Comparison of ENCODE assay signal across 12 cellular contexts in genomic region chr21:15222711-15223110, GRCh38.
A peak's percentile ranks its signal among the peaks of the same experiment; 100 is the strongest.
DNase-seq lines count a peak whose midpoint lies in the region; TF ChIP-seq lines count a peak whose summit lies in the region.
"Had no signal": no experiment of that assay in that cellular context is flagged by ENCODE, and none has a peak within 500 bp of the region (broad histone marks: within the 10 kb centered on the region; RNA-seq: fewer than 3 reads in every experiment).

No MANE protein-coding gene starts in this region.

- intact Hi-C loops in lower leg skin (cut with DNase I; ENCODE audit: low total_unique reads) = no loop called here

- in situ Hi-C loops in GM23248 (cut with MboI) = no loop called here

- H2AFZ ChIP-seq in ACC112 (ENCODE audit: low read length, unreplicated experiment) (peak overlapping the region; percentile 57), GM23248 (0 out of 2 replicates have a peak overlapping the region, but pooled peaks have one; percentile 29)

- H3K9me3 ChIP-seq in GM23248 (ENCODE audit: low read depth) = no peaks in the 10 kb centered on the region
- H3K9me3 ChIP-seq in WERI-Rb-1 (ENCODE audit: severe bottlenecking) = no peaks in the 10 kb centered on the region
- H3K9me3 ChIP-seq: right atrium auricular region had no signal

- no peaks in the 10 kb centered on the region for H3K9me2 ChIP-seq in GM23248 (ENCODE audit: insufficient read depth)

- no peaks in the 10 kb centered on the region for H4K20me1 ChIP-seq in GM23248 (ENCODE audit: insufficient read depth)

- TF ChIP-seq CTCF in WERI-Rb-1 (IDR thresholded peaks at IDR 0.05; ENCODE audit: low read depth, low read length) (no peak), lower leg skin (IDR thresholded peaks at IDR 0.05) (no peak)

- peaks cover 37% of the 10 kb centered on the region for H3F3A ChIP-seq in GM23248 (ENCODE audit: insufficient read depth)

- DNase-seq in GM23248 (peak; percentile 77), WERI-Rb-1 (no peak), kidney glomerular epithelial cell (lab: John Stamatoyannopoulos, UW) (peak; percentile 71), GF-D8 (lab: John Stamatoyannopoulos, UW) (no peak), NCI-H1105 treated with DMSO at 0.1 percent for 48 hours (lab: John Stamatoyannopoulos, UW) (no peak), lower leg skin (ENCODE audit: low spot score in 2 of 2) (no peak)
- no peak for DNase-seq in NK-92 treated with Interleukin-12 subunit alpha and Interleukin-12 subunit beta, amount 100 ng/mL, for 24 hours (lab: John Stamatoyannopoulos, UW)
- DNase-seq: naive B cell, NCI-H1417 treated with DMSO at 0.1 percent for 48 hours, SHP77 treated with DMSO at 0.1 percent for 48 hours had no signal

- peaks cover 39% of the 10 kb centered on the region for H3K4me1 ChIP-seq in ACC112 (ENCODE audit: control insufficient read depth, insufficient read depth, low read length, unreplicated experiment)
- peaks cover 33% of the 10 kb centered on the region for H3K4me1 ChIP-seq in GM23248 (ENCODE audit: insufficient read depth)

- H3K36me3 ChIP-seq in ACC112 (ENCODE audit: insufficient read depth, low read length) (no peaks in the 10 kb centered on the region), GM23248 (ENCODE audit: low read depth) (no peaks in the 10 kb centered on the region), WERI-Rb-1 (no peaks in the 10 kb centered on the region; the same call in 1 of the 2 replicates)
- H3K36me3 ChIP-seq: right atrium auricular region had no signal

- TF ChIP-seq POLR2A in lower leg skin (IDR thresholded peaks at IDR 0.05) = no peak

- H3K4me3 ChIP-seq in ACC112 (ENCODE audit: low read depth, low read length) (peak overlapping the region; percentile 42; the same call in 1 of the 2 replicates), GM23248 (no peak overlapping the region), WERI-Rb-1 (ENCODE audit: low read depth, low read length) (no peak overlapping the region), lower leg skin (ENCODE audit: low read depth, poor library complexity, severe bottlenecking) (no peak overlapping the region)
- H3K4me3 ChIP-seq: right atrium auricular region had no signal

- H3K27me3 ChIP-seq in ACC112 (ENCODE audit: insufficient read depth, low read length) = no peaks in the 10 kb centered on the region
- H3K27me3 ChIP-seq in GM23248 (replicated peaks; ENCODE audit: insufficient read depth) = no peaks in the 10 kb centered on the region
- H3K27me3 ChIP-seq in WERI-Rb-1 (ENCODE audit: insufficient read depth, low read depth, severe bottlenecking) = no peaks in the 10 kb centered on the region
- H3K27me3 ChIP-seq: right atrium auricular region had no signal

- H3K79me2 ChIP-seq in ACC112 (ENCODE audit: control insufficient read depth, insufficient read depth, low read length, unreplicated experiment) = no peaks in the 10 kb centered on the region
- H3K79me2 ChIP-seq in GM23248 (ENCODE audit: insufficient read depth) = no peaks in the 10 kb centered on the region

- 5 to 25% methylated on average over 3 of the region's 3 CpGs for WGBS in GM23248 (ENCODE audit: low coverage in 1 of 2, low lambda C conversion rate in 2 of 2, missing lambda C conversion rate in 2 of 2), 2 experiments
- WGBS in lower leg skin, 2 donors = 21 to 71% methylated on average over 3 of the region's 3 CpGs

- peak overlapping the region; percentile 20 for H3K9ac ChIP-seq in GM23248

- H3K27ac ChIP-seq in ACC112 (ENCODE audit: low read depth, low read length) (peak overlapping the region; percentile 87), GM23248 (peak overlapping the region; percentile 74), WERI-Rb-1 (peak overlapping the region; percentile 80)

- peak overlapping the region; percentile 46 for H3K4me2 ChIP-seq in GM23248 (ENCODE audit: unreplicated experiment)

Comparison
In these comparisons a context has a peak if more than half of its experiments do, and no peak if none do; other contexts are left out.
1. DNase-seq: peak in GM23248 (single experiment) and kidney glomerular epithelial cell (single experiment); none in WERI-Rb-1 (single experiment), GF-D8 (single experiment), NCI-H1105 treated with DMSO at 0.1 percent for 48 hours (single experiment), NK-92 treated with Interleukin-12 subunit alpha and Interleukin-12 subunit beta, amount 100 ng/mL, for 24 hours (single experiment) and lower leg skin (0 of 2).
2. Peak in every context shown above with its lines, with median percentiles within 50 percentile points of each other: H3K27ac ChIP-seq.